9 cellular contexts compared by ENCODE assay signal in the genomic region with DNA sequence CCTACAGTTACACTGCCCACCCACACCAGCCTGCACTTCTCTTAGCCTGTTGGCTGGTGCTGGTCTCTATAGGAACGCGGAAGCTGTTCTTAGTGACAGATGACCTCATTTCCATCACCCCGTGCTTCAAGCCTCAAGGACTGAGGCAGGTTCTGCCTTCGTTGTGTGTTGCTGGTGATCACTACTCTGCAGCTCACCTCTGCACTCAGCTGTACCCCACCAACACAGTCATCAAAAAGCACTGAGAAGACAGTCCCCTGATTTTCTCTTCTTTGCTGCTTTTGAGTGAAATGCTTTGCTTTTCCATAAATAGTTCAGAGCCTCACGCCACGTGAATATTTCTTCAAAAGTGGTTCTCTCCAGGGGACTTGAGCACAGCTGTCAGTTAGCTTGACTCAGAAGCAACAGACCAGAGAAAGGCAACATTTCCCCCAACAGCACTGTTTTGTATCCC.
DNase-seq lines count a peak whose midpoint lies in the region; ATAC-seq, FAIRE-seq and TF ChIP-seq lines count a peak whose summit lies in the region.
"Had no signal": no experiment of that assay in that cellular context is flagged by ENCODE, and none has a peak within 500 bp of the region (broad histone marks: within the 10 kb centered on the region; RNA-seq: fewer than 3 reads in every experiment).

No MANE protein-coding gene starts in this region.

- H3K4me1 Mint-ChIP-seq in activated CD4-positive, alpha-beta T cell treated with anti-CD3 and anti-CD28 coated beads, Interleukin-2, amount 10 ng/mL, durations not matched to agents 24 days and 14 days: peaks cover 9% of the 10 kb centered on the region

- H3K27ac ChIP-seq in GM12878 (ENCODE audit: control insufficient read depth, insufficient read depth) (peak overlapping the region; percentile 91), osteoblast (ENCODE audit: low read depth, low read length) (no peak overlapping the region), sigmoid colon (no peak overlapping the region)
- H3K27ac ChIP-seq: SK-N-MC had no signal

- H4K20me1 ChIP-seq in GM12878 (ENCODE audit: control insufficient read depth, insufficient read depth): no peaks in the 10 kb centered on the region
- H4K20me1 ChIP-seq in osteoblast (ENCODE audit: insufficient read depth, low read length): no peaks in the 10 kb centered on the region

- no TSS peak for BruUV-seq in GM12878 (replicated peaks; lab: Mats Ljungman, UMichigan)

- H3K9me3 Mint-ChIP-seq in activated CD4-positive, alpha-beta T cell treated with anti-CD3 and anti-CD28 coated beads, Interleukin-2, amount 10 ng/mL, durations not matched to agents 24 days and 14 days: no peaks in the 10 kb centered on the region

- intact Hi-C loops in GM12878 (cut with micrococcal nuclease; ENCODE audit: unreplicated experiment): no loop called here
- intact Hi-C loops in activated CD4-positive, alpha-beta T cell treated with anti-CD3 and anti-CD28 coated beads, Interleukin-2, amount 10 ng/mL, durations not matched to agents 24 days and 14 days (cut with micrococcal nuclease): no loop called here
- intact Hi-C loops in sigmoid colon (cut with DNase I): no loop called here

- in situ Hi-C loops in GM12878 (cut with MboI): no loop called here

- H3K36me3 ChIP-seq in GM12878 (ENCODE audit: control insufficient read depth in 2 of 2, insufficient read depth in 2 of 2, low read length in 1 of 2): no peaks in the 10 kb centered on the region
- H3K36me3 ChIP-seq in osteoblast (ENCODE audit: insufficient read depth, low read length): no peaks in the 10 kb centered on the region
- H3K36me3 ChIP-seq in sigmoid colon: no peaks in the 10 kb centered on the region

- H3K27me3 Mint-ChIP-seq in activated CD4-positive, alpha-beta T cell treated with anti-CD3 and anti-CD28 coated beads, Interleukin-2, amount 10 ng/mL, durations not matched to agents 24 days and 14 days: peaks cover 7% of the 10 kb centered on the region

- 1% methylated on average over 6 of the region's 6 CpGs for whole genome bisulfite sequencing in GM12878 (ENCODE audit: insufficient coverage, insufficient replicate concordance, low lambda C conversion rate, missing lambda C conversion rate)
- WGBS in sigmoid colon, 2 donors: 57 to 82% methylated on average over 6 of the region's 6 CpGs

- H3K36me3 Mint-ChIP-seq in activated CD4-positive, alpha-beta T cell treated with anti-CD3 and anti-CD28 coated beads, Interleukin-2, amount 10 ng/mL, durations not matched to agents 24 days and 14 days (ENCODE audit: low read depth): no peaks in the 10 kb centered on the region

- H3K9me3 ChIP-seq in GM12878 (replicated peaks; ENCODE audit: control insufficient read depth, insufficient read depth, low read length): no peaks in the 10 kb centered on the region; the same call in 2 of the 3 replicates
- no peaks in the 10 kb centered on the region for H3K9me3 ChIP-seq in osteoblast (ENCODE audit: low read depth, low read length)
- H3K9me3 ChIP-seq in sigmoid colon: no peaks in the 10 kb centered on the region

- no peak overlapping the region for H3K4me3 Mint-ChIP-seq in activated CD4-positive, alpha-beta T cell treated with anti-CD3 and anti-CD28 coated beads, Interleukin-2, amount 10 ng/mL, durations not matched to agents 24 days and 14 days

- H3K4me3 ChIP-seq in GM12878 (no peak overlapping the region), osteoblast (ENCODE audit: insufficient read depth, low read length) (no peak overlapping the region), sigmoid colon (no peak overlapping the region)
- H3K4me3 ChIP-seq: SK-N-MC had no signal

- H3K27me3 ChIP-seq in GM12878 (replicated peaks in 1 of 2; ENCODE audit: control insufficient read depth in 2 of 2, insufficient read depth in 2 of 2, low read length in 1 of 2) (no peaks in the 10 kb centered on the region), osteoblast (ENCODE audit: insufficient read depth, low read length) (no peaks in the 10 kb centered on the region), sigmoid colon (no peaks in the 10 kb centered on the region)

- POLR2A ChIA-PET in GM12878 (lab: Charles Lee): interaction anchor here (0.5 to 3.7 kb wide), 12 partner anchors 9 to 313 kb away, joined by 3 to 16 read pairs (median 4); no protein-coding TSS in a partner anchor

- TF ChIP-seq EP300 in GM12878 (IDR thresholded peaks at IDR 0.05; ENCODE audit: borderline replicate concordance in 1 of 2, control insufficient read depth in 1 of 2, low read depth in 2 of 2, low read length in 2 of 2) (0 out of 4 replicates have a peak, but pooled peaks of 1 of the 2 experiments have one; percentile 24), sigmoid colon (IDR thresholded peaks at IDR 0.05) (no peak)

- SMC1A ChIA-PET in GM12878 (lab: Charles Lee; ENCODE audit: uncharacterized antibody, unreplicated experiment): interaction anchor here (0.5 to 10.5 kb wide), 28 partner anchors 8 to 880 kb away, joined by 3 to 99 read pairs (median 4); no protein-coding TSS in a partner anchor

- 0 out of 2 replicates have a peak, but pooled peaks have one; percentile 14 for TF ChIP-seq RAD21 in GM12878 (IDR thresholded peaks at IDR 0.05; ENCODE audit: insufficient read depth, low read depth, low read length)

- ATAC-seq in GM18907 (IDR thresholded peaks at IDR 0.05; ENCODE audit: unreplicated experiment) (peak; percentile 84), HG02840 (IDR thresholded peaks at IDR 0.05; ENCODE audit: low FRiP score, unreplicated experiment) (peak; percentile 55), GM12878 (peak; percentile 87)

- FAIRE-seq in GM12878 (lab: Jason Lieb, UNC): peak; percentile 52

- TF ChIP-seq CTCF in GM12878 (IDR thresholded peaks at IDR 0.05 in 2 of 3, conservative IDR thresholded peaks at IDR 0.05 in 1 of 3; ENCODE audit: control insufficient read depth in 2 of 3, extremely low read depth in 1 of 3, insufficient read depth in 1 of 3, low read depth in 3 of 3, low read length in 3 of 3) (no peak), osteoblast (IDR thresholded peaks at IDR 0.05; ENCODE audit: extremely low read depth, low read depth, low read length) (no peak), sigmoid colon (IDR thresholded peaks at IDR 0.05) (no peak)

- DNase-seq in GM12878 (ENCODE audit: low read depth, low spot score) (peak; percentile 73), osteoblast (ENCODE audit: insufficient read length, low spot score, missing footprints) (no peak), activated gamma-delta T cell (lab: John Stamatoyannopoulos, UW) (no peak), sigmoid colon (no peak), NCI-H1092 treated with DMSO at 0.1 percent for 48 hours (lab: John Stamatoyannopoulos, UW) (no peak)
- no peak for DNase-seq in activated CD4-positive, alpha-beta T cell treated with anti-CD3 and anti-CD28 coated beads, Interleukin-2, amount 10 ng/mL, durations not matched to agents 24 days and 14 days

- H2AFZ ChIP-seq in GM12878 (ENCODE audit: control insufficient read depth, low read depth, low read length) (peak overlapping the region; percentile 81), osteoblast (ENCODE audit: low read length) (peak overlapping the region; percentile 60)

- H3K9ac ChIP-seq in GM12878 (ENCODE audit: control insufficient read depth, insufficient read depth, low read length): peak overlapping the region; percentile 24; the same call in 1 of the 2 replicates

- peak; percentile 74 for TF ChIP-seq POLR2A in GM12878 (IDR thresholded peaks at IDR 0.05; ENCODE audit: low read depth, low read length)
- no peak for TF ChIP-seq POLR2A in sigmoid colon (IDR thresholded peaks at IDR 0.05)

- RAD21 ChIA-PET in GM12878 (lab: Charles Lee; ENCODE audit: unreplicated experiment): interaction anchor here (0.8 to 6.8 kb wide), 21 partner anchors 9 to 138 kb away, joined by 3 to 72 read pairs (median 5); no protein-coding TSS in a partner anchor

- peak overlapping the region; percentile 45; the same call in 1 of the 2 replicates for H3K4me2 ChIP-seq in GM12878 (ENCODE audit: control insufficient read depth, insufficient read depth)
- peak overlapping the region; percentile 36 for H3K4me2 ChIP-seq in osteoblast (ENCODE audit: insufficient read depth, low read length)

- H3K4me1 ChIP-seq in GM12878 (ENCODE audit: control insufficient read depth, insufficient read depth, low read length) (peaks cover 51% of the 10 kb centered on the region), osteoblast (ENCODE audit: insufficient read depth, low read length) (peaks cover 4% of the 10 kb centered on the region), sigmoid colon (no peaks in the 10 kb centered on the region)

- H3K79me2 ChIP-seq in GM12878 (ENCODE audit: control insufficient read depth, insufficient read depth, low read length): peaks cover 9% of the 10 kb centered on the region
- H3K79me2 ChIP-seq in osteoblast (ENCODE audit: insufficient read depth, low read length): no peaks in the 10 kb centered on the region

- H3K27ac Mint-ChIP-seq in activated CD4-positive, alpha-beta T cell treated with anti-CD3 and anti-CD28 coated beads, Interleukin-2, amount 10 ng/mL, durations not matched to agents 24 days and 14 days: no peak overlapping the region

- CTCF ChIA-PET in GM12878 (lab: Yijun Ruan, JAX): interaction anchor here (0.7 to 9.8 kb wide), 19 partner anchors 9 to 337 kb away, joined by 3 to 94 read pairs (median 4); no protein-coding TSS in a partner anchor

TF ChIP-seq in GM12878, 131 proteins besides CTCF, POLR2A, EP300 and RAD21 (continues in another document):
- TF ChIP-seq SMAD1 (IDR thresholded peaks at IDR 0.05; ENCODE audit: low read depth, partially characterized antibody) (no peak), FOXK2 (IDR thresholded peaks at IDR 0.05) (no peak), BMI1 (IDR thresholded peaks at IDR 0.05; ENCODE audit: borderline replicate concordance) (peak; percentile 70; the same call in 1 of the 2 replicates)
- TF ChIP-seq, protein P1, sequence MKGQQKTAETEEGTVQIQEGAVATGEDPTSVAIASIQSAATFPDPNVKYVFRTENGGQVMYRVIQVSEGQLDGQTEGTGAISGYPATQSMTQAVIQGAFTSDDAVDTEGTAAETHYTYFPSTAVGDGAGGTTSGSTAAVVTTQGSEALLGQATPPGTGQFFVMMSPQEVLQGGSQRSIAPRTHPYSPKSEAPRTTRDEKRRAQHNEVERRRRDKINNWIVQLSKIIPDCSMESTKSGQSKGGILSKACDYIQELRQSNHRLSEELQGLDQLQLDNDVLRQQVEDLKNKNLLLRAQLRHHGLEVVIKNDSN (IDR thresholded peaks at IDR 0.05; ENCODE audit: borderline replicate concordance, extremely low read length, insufficient read depth, low read depth, low read length): no peak
- TF ChIP-seq, protein P2, sequence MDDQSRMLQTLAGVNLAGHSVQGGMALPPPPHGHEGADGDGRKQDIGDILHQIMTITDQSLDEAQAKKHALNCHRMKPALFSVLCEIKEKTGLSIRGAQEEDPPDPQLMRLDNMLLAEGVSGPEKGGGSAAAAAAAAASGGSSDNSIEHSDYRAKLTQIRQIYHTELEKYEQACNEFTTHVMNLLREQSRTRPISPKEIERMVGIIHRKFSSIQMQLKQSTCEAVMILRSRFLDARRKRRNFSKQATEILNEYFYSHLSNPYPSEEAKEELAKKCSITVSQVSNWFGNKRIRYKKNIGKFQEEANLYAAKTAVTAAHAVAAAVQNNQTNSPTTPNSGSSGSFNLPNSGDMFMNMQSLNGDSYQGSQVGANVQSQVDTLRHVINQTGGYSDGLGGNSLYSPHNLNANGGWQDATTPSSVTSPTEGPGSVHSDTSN (IDR thresholded peaks at IDR 0.05; ENCODE audit: insufficient replicate concordance, low read depth, low read length): peak; percentile 39
